Comparison of ENCODE assay signal across 9 cellular contexts in the genomic region with DNA sequence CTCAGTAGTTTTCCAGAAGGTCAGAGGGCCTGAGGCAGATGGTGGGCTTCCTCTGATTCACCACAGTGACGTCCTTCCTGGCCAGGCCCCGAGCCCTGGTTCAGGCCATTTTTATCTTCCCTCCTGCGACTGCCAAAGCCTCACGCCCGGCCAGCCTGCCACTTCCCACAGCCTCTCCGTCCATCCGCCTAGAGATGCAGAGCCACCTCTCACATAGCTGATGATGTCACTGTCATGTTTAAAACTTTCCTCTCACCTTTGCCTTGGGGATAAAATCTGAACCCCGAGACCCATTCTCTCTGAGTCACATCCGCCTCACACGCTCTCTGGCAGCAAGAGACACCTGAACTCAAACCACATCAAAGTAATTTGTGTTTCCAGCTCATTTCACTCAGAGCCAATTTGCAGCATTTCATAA.
A peak's percentile ranks its signal among the peaks of the same experiment; 100 is the strongest.
DNase-seq lines count a peak whose midpoint lies in the region; ATAC-seq, FAIRE-seq and TF ChIP-seq lines count a peak whose summit lies in the region.
"Had no signal": no experiment of that assay in that cellular context is flagged by ENCODE, and none has a peak within 500 bp of the region (broad histone marks: within the 10 kb centered on the region; RNA-seq: fewer than 3 reads in every experiment).

No MANE protein-coding gene starts in this region.

- no peaks in the 10 kb centered on the region for H3K9me3 Mint-ChIP-seq in activated naive CD4-positive, alpha-beta T cell treated with anti-CD3 and anti-CD28 coated beads for 36 hours
- H3K9me3 Mint-ChIP-seq in WTC11, result peaks cover 9% of the 10 kb centered on the region; the same call in 1 of the 2 replicates
- H3K9me3 Mint-ChIP-seq: activated B cell treated with CpG ODN at 0.5 μM for 24 hours had no signal

- no peak overlapping the region for H3K4me3 ChIP-seq in heart right ventricle
- no peak overlapping the region for H3K4me3 ChIP-seq in right atrium auricular region
- H3K4me3 ChIP-seq in OCI-LY7 (ENCODE audit: low read depth, low read length, poor library complexity, severe bottlenecking), result peak overlapping the region; percentile 50

- WGBS in heart right ventricle, 2 donors, result 52 to 57% methylated on average over 10 of the region's 10 CpGs

- peak overlapping the region; percentile 73 for H3K4me2 ChIP-seq in OCI-LY7 (ENCODE audit: low read length)

- H3K27ac ChIP-seq in heart right ventricle, result no peak overlapping the region
- H3K27ac ChIP-seq in right atrium auricular region, result no peak overlapping the region
- H3K27ac ChIP-seq in OCI-LY7 (ENCODE audit: low read depth, low read length, poor library complexity, severe bottlenecking), result peak overlapping the region; percentile 92

- H3K9me2 ChIP-seq in OCI-LY7 (ENCODE audit: insufficient read depth, low read length), result no peaks in the 10 kb centered on the region

- no peaks in the 10 kb centered on the region for H3K36me3 Mint-ChIP-seq in activated naive CD4-positive, alpha-beta T cell treated with anti-CD3 and anti-CD28 coated beads for 36 hours (ENCODE audit: low read depth)
- no peaks in the 10 kb centered on the region for H3K36me3 Mint-ChIP-seq in WTC11

- DNase-seq in heart right ventricle (peak in 1 of 2 donors; percentile 38), right atrium auricular region (ENCODE audit: low spot score) (no peak), OCI-LY7 (ENCODE audit: low spot score) (peak; percentile 95), amniotic stem cell (lab: John Stamatoyannopoulos, UW) (no peak), WTC11 (ENCODE audit: low spot score) (no peak), GM12891 (ENCODE audit: insufficient read length, low spot score) (no peak)
- DNase-seq in activated naive CD4-positive, alpha-beta T cell treated with anti-CD3 and anti-CD28 coated beads for 36 hours, result peak; percentile 88
- peak; percentile 60 for DNase-seq in stimulated activated CD4-positive, alpha-beta T cell treated with anti-CD3 and anti-CD28 coated beads, Interleukin-12 subunit alpha, Interleukin-12 subunit beta, amount 100 ng/mL, for 4 hours
- DNase-seq: activated B cell treated with CpG ODN at 0.5 μM for 24 hours had no signal

- BruUV-seq in OCI-LY7 (replicated peaks; lab: Mats Ljungman, UMichigan), result no TSS peak

- H3K27ac Mint-ChIP-seq in activated naive CD4-positive, alpha-beta T cell treated with anti-CD3 and anti-CD28 coated beads for 36 hours, result peak overlapping the region; percentile 87
- H3K27ac Mint-ChIP-seq in WTC11, result no peak overlapping the region
- H3K27ac Mint-ChIP-seq: activated B cell treated with CpG ODN at 0.5 μM for 24 hours had no signal

- POLR2A ChIA-PET in OCI-LY7 (lab: Charles Lee), result interaction anchor here (0.5 to 2.7 kb wide), 8 partner anchors 8 to 1394 kb away, joined by 3 to 20 read pairs (median 3); no protein-coding TSS in a partner anchor
- POLR2A ChIA-PET in WTC11 (lab: Charles Lee), result no interaction called here

- no peak for FAIRE-seq in GM12891 (lab: Jason Lieb, UNC)

- TF ChIP-seq CTCF in heart right ventricle (IDR thresholded peaks at IDR 0.05), result no peak
- no peak for TF ChIP-seq CTCF in right atrium auricular region (IDR thresholded peaks at IDR 0.05)
- no peak for TF ChIP-seq CTCF in OCI-LY7 (conservative IDR thresholded peaks at IDR 0.05; ENCODE audit: low read length)
- no peak for TF ChIP-seq CTCF in WTC11 (IDR thresholded peaks at IDR 0.05)

- H3K36me3 ChIP-seq in heart right ventricle (no peaks in the 10 kb centered on the region), right atrium auricular region (no peaks in the 10 kb centered on the region), OCI-LY7 (ENCODE audit: insufficient read depth, low read length) (no peaks in the 10 kb centered on the region)

- H3K27me3 Mint-ChIP-seq in activated naive CD4-positive, alpha-beta T cell treated with anti-CD3 and anti-CD28 coated beads for 36 hours (ENCODE audit: low read depth), result no peaks in the 10 kb centered on the region
- H3K27me3 Mint-ChIP-seq in WTC11 (ENCODE audit: low read depth), result no peaks in the 10 kb centered on the region
- H3K27me3 Mint-ChIP-seq: activated B cell treated with CpG ODN at 0.5 μM for 24 hours had no signal

- peaks cover 50% of the 10 kb centered on the region for H3K4me1 Mint-ChIP-seq in activated naive CD4-positive, alpha-beta T cell treated with anti-CD3 and anti-CD28 coated beads for 36 hours (ENCODE audit: low read depth)
- H3K4me1 Mint-ChIP-seq in WTC11, result peaks cover 8% of the 10 kb centered on the region
- H3K4me1 Mint-ChIP-seq: activated B cell treated with CpG ODN at 0.5 μM for 24 hours had no signal

- CTCF ChIA-PET in OCI-LY7 (lab: Charles Lee; ENCODE audit: unreplicated experiment) (interaction anchor here (1.2 to 1.4 kb wide), 2 partner anchors 8 to 9 kb away, joined by 3 to 4 read pairs; no protein-coding TSS in a partner anchor), WTC11 (lab: Charles Lee) (interaction anchor here (1.1 kb wide), 1 partner anchor 10 kb away, joined by 4 read pairs; no protein-coding TSS in a partner anchor)
- CTCF ChIA-PET in activated naive CD4-positive, alpha-beta T cell treated with anti-CD3 and anti-CD28 coated beads for 36 hours (lab: Charles Lee), result interaction anchor here (0.9 to 1.3 kb wide), 4 partner anchors 11 to 111 kb away, joined by 3 to 4 read pairs (median 3); no protein-coding TSS in a partner anchor

- H3K4me1 ChIP-seq in heart right ventricle (no peaks in the 10 kb centered on the region), right atrium auricular region (no peaks in the 10 kb centered on the region), OCI-LY7 (ENCODE audit: insufficient read depth, low read length, poor library complexity, severe bottlenecking) (peaks cover 81% of the 10 kb centered on the region)

- peaks cover 0 to 5% (median 0%) of the 10 kb centered on the region in 7 donors for H3K27me3 ChIP-seq in heart right ventricle
- H3K27me3 ChIP-seq in right atrium auricular region, result no peaks in the 10 kb centered on the region

- H2AFZ ChIP-seq in OCI-LY7 (ENCODE audit: low read length), result peak overlapping the region; percentile 59; the same call in 1 of the 2 replicates

- ATAC-seq in heart right ventricle, result peak in 7 of 8 donors; percentile 18 to 79 (median 47)
- ATAC-seq in WTC11, result no peak

- no peaks in the 10 kb centered on the region for H3K79me2 ChIP-seq in OCI-LY7 (ENCODE audit: insufficient read depth, low read depth, low read length)

- no peak for TF ChIP-seq POLR2A in GM12891 (IDR thresholded peaks at IDR 0.05; ENCODE audit: low read depth, low read length)

- H3K4me3 Mint-ChIP-seq in activated naive CD4-positive, alpha-beta T cell treated with anti-CD3 and anti-CD28 coated beads for 36 hours, result peak overlapping the region; percentile 22
- no peak overlapping the region for H3K4me3 Mint-ChIP-seq in WTC11
- H3K4me3 Mint-ChIP-seq: activated B cell treated with CpG ODN at 0.5 μM for 24 hours had no signal

- no peaks in the 10 kb centered on the region for H4K20me1 ChIP-seq in OCI-LY7 (ENCODE audit: insufficient read depth, low read length)

- intact Hi-C loops in heart right ventricle (cut with DNase I) (loop anchor here in 1 of 10 donors (10.0 kb wide), 1 partner anchor 1042 kb away; no protein-coding TSS in a partner anchor), OCI-LY7 (cut with micrococcal nuclease; ENCODE audit: unreplicated experiment) (loop anchor here (2.0 to 10.0 kb wide), 4 partner anchors 48 to 1562 kb away; partner anchors contain the start of genes CD38 and TAPT1)
- intact Hi-C loops in activated naive CD4-positive, alpha-beta T cell treated with anti-CD3 and anti-CD28 coated beads for 36 hours (cut with micrococcal nuclease), result loop anchor here (1.0 to 5.0 kb wide), 11 partner anchors 12 to 1564 kb away; partner anchors contain the start of genes DCAF16, LAP3, MED28 and NCAPG

- H3K9me3 ChIP-seq in heart right ventricle (peaks cover 0 to 5% (median 0%) of the 10 kb centered on the region in 11 donors), right atrium auricular region (no peaks in the 10 kb centered on the region), OCI-LY7 (ENCODE audit: low read length) (no peaks in the 10 kb centered on the region; the same call in 1 of the 2 replicates)

TF ChIP-seq in WTC11, 78 proteins besides CTCF, POLR2A, EP300 and RAD21 (continues in another document):
- TF ChIP-seq PRRX2 (CRISPR knock-in tag; IDR thresholded peaks at IDR 0.05) (no peak), NFATC4 (CRISPR knock-in tag; IDR thresholded peaks at IDR 0.05) (no peak), ZNF416 (CRISPR knock-in tag; IDR thresholded peaks at IDR 0.05) (no peak), ZSCAN18 (CRISPR knock-in tag; IDR thresholded peaks at IDR 0.05) (no peak), FOXK1 (CRISPR knock-in tag; IDR thresholded peaks at IDR 0.05) (no peak), ELF4 (CRISPR knock-in tag; IDR thresholded peaks at IDR 0.05; ENCODE audit: low read depth) (no peak)

TF ChIP-seq in GM12891, 5 proteins besides CTCF, POLR2A, EP300 and RAD21:
- TF ChIP-seq TAF1 (IDR thresholded peaks at IDR 0.05; ENCODE audit: low read depth, low read length), result no peak
- no peak for TF ChIP-seq POU2F2 (IDR thresholded peaks at IDR 0.05; ENCODE audit: low read depth, low read length)
- no peak for TF ChIP-seq PAX5 (IDR thresholded peaks at IDR 0.05; ENCODE audit: insufficient read depth, low read length, severe bottlenecking)
- TF ChIP-seq SPI1 (IDR thresholded peaks at IDR 0.05; ENCODE audit: low read depth, low read length), result no peak
- no peak for TF ChIP-seq POLR2AphosphoS5 (IDR thresholded peaks at IDR 0.05; ENCODE audit: low read depth, low read length)
TF ChIP-seq in GM12891: peak in this region for 0.

Comparison
In these comparisons a context has a peak if more than half of its experiments do, and no peak if none do; other contexts are left out.
1. DNase-seq: peak in OCI-LY7 (single experiment), activated naive CD4-positive, alpha-beta T cell treated with anti-CD3 and anti-CD28 coated beads for 36 hours (single experiment) and stimulated activated CD4-positive, alpha-beta T cell treated with anti-CD3 and anti-CD28 coated beads, Interleukin-12 subunit alpha, Interleukin-12 subunit beta, amount 100 ng/mL, for 4 hours (single experiment); none in right atrium auricular region (single experiment), amniotic stem cell (single experiment), WTC11 (single experiment) and GM12891 (single experiment).